ENCODE assay signal across 8 cellular contexts in genomic region chr16:66604376-66605176, GRCh38. TPM values are rescaled to one million over a fixed set of nuclear protein-coding genes. Genes with fewer than 3 reads are reported as not detected.
DNase-seq lines count a peak whose midpoint lies in the region; ATAC-seq and TF ChIP-seq lines count a peak whose summit lies in the region.

CMTM3 (plus strand) TSS chr16:66604704; CDS start chr16:66604806, 102 bp downstream.

- ATAC-seq in left colon, result peak; percentile 63
- ATAC-seq in GM21360 (IDR thresholded peaks at IDR 0.05; ENCODE audit: unreplicated experiment), result no peak

- H3K4me3 ChIP-seq in NB4 (ENCODE audit: low read depth, low read length), result peak within 1 kb of the TSS; percentile 74

- TF ChIP-seq CTCF in NB4 (IDR thresholded peaks at IDR 0.05; ENCODE audit: low read depth, low read length), result peak; percentile 28

- intact Hi-C loops in left colon (cut with DNase I, micrococcal nuclease), result no loop called here

- DNase-seq in ELR (ENCODE audit: low read depth) (peak; percentile 69), GOT3 (lab: John Stamatoyannopoulos, UW) (peak; percentile 42), NB4 (ENCODE audit: low read depth) (peak; percentile 86), cerebellum (ENCODE audit: low spot score) (no peak), left colon (peak; percentile 38 to 75)
- DNase-seq in activated CD4-positive, CD25-positive, alpha-beta regulatory T cell treated with anti-CD3 and anti-CD28 coated beads, Interleukin-2, amount 50 U/mL, for 16 hours (ENCODE audit: low read depth, low spot score), result peak; percentile 44
- DNase-seq in stimulated activated CD4-positive, alpha-beta T cell treated with anti-CD3 and anti-CD28 coated beads, Interleukin-4, amount 100 ng/mL, for 1 hour, result peak; percentile 81

- peak; percentile 44 for TF ChIP-seq POLR2A in NB4 (IDR thresholded peaks at IDR 0.05; ENCODE audit: extremely low read depth, insufficient read length)

RNA-seq across cellular contexts. Expression of gene CMTM3, which starts in this region (rescaled TPM):
- total RNA-seq in cerebellum (12.7 TPM), left colon (1 to 10 TPM; 3.4 to 6.7 TPM)
